In the genomic region with DNA sequence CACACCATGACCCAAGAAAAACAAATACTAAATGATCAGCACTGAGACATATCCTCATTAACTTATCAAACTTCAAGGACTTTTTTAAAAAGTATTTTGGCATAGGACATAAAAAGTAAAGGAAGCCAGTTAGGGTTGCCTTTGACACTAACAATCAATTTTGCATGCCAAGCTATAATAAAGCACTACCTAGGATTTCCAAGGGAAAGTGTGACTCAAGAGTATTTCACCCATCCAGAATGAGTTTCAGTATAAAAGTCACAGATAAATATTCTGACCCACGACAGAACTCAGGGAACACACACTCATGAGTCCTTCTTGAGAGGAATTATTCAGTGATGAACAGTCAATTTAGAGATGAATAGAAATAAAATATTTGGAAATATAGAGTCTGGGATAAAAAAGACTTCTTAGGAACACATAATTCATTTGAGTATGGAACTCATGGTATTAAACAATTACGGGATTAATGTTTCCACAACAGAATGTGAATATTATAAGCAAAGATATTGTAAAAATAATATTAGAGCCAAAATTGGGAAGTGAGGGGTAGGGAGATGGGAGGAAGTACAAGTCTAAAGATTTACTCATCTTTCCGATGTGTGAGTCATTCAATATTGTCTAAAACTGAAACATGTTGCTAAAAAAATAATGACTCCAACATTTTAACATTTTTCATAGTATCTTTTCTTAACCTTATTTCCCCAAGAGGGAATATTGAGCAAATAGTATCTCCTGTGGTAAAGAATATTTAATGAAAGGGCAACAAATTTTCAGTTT, we compare ENCODE assay signal across 14 cellular contexts.
DNase-seq lines count a peak whose midpoint lies in the region; ATAC-seq and TF ChIP-seq lines count a peak whose summit lies in the region.
"Had no signal": no experiment of that assay in that cellular context is flagged by ENCODE, and none has a peak within 500 bp of the region (broad histone marks: within the 10 kb centered on the region; RNA-seq: fewer than 3 reads in every experiment).

No MANE protein-coding gene starts in this region.

- H3K4me1 Mint-ChIP-seq in CD14-positive monocyte = peaks cover 36% of the 10 kb centered on the region
- H3K4me1 Mint-ChIP-seq in naive thymus-derived CD8-positive, alpha-beta T cell = no peaks in the 10 kb centered on the region
- H3K4me1 Mint-ChIP-seq: activated naive CD4-positive, alpha-beta T cell treated with anti-CD3 and anti-CD28 coated beads, Interleukin-2, amount 50 U/mL, for 24 hours; memory B cell; stimulated activated memory B cell treated with anti-CD40 and anti-IgM and Interleukin-4, amounts not matched to agents 10 μg/mL and 1 μg/mL and 100 μg/mL, for 72 hours had no signal

- H3K27me3 ChIP-seq in left lung = no peaks in the 10 kb centered on the region
- H3K27me3 ChIP-seq: BE2C had no signal

- no peaks in the 10 kb centered on the region for H3K4me1 ChIP-seq in left lung
- H3K4me1 ChIP-seq: BE2C had no signal

- peaks cover 0 to 2% of the 10 kb centered on the region in 2 donors for H3K36me3 Mint-ChIP-seq in CD14-positive monocyte
- no peaks in the 10 kb centered on the region for H3K36me3 Mint-ChIP-seq in naive thymus-derived CD8-positive, alpha-beta T cell
- H3K36me3 Mint-ChIP-seq: activated naive CD4-positive, alpha-beta T cell treated with anti-CD3 and anti-CD28 coated beads, Interleukin-2, amount 50 U/mL, for 24 hours; memory B cell; stimulated activated memory B cell treated with anti-CD40 and anti-IgM and Interleukin-4, amounts not matched to agents 10 μg/mL and 1 μg/mL and 100 μg/mL, for 72 hours had no signal

- H3K36me3 ChIP-seq in left lung = no peaks in the 10 kb centered on the region
- H3K36me3 ChIP-seq: BE2C had no signal

- peak overlapping the region in 1 of 2 donors; percentile 63 for H3K27ac ChIP-seq in left lung

- H3K27ac Mint-ChIP-seq in CD14-positive monocyte = peak overlapping the region; percentile 69 to 90 (median 87)
- H3K27ac Mint-ChIP-seq in naive thymus-derived CD8-positive, alpha-beta T cell = no peak overlapping the region
- H3K27ac Mint-ChIP-seq: activated naive CD4-positive, alpha-beta T cell treated with anti-CD3 and anti-CD28 coated beads, Interleukin-2, amount 50 U/mL, for 24 hours; memory B cell; stimulated activated memory B cell treated with anti-CD40 and anti-IgM and Interleukin-4, amounts not matched to agents 10 μg/mL and 1 μg/mL and 100 μg/mL, for 72 hours had no signal

- H3K4me3 ChIP-seq in cardiac fibroblast (replicated peaks in 1 of 2; ENCODE audit: low read depth in 2 of 2, low read length in 2 of 2) (no peak overlapping the region), left lung (no peak overlapping the region)

- ATAC-seq in left lung = peak; percentile 57
- no peak for ATAC-seq in HG03520 (IDR thresholded peaks at IDR 0.05; ENCODE audit: unreplicated experiment)
- no peak for ATAC-seq in naive thymus-derived CD8-positive, alpha-beta T cell
- ATAC-seq: stimulated activated memory B cell treated with anti-CD40 and anti-IgM and Interleukin-4, amounts not matched to agents 10 μg/mL and 1 μg/mL and 100 μg/mL, for 72 hours had no signal

- in situ Hi-C loops in ACHN (cut with HindIII; ENCODE audit: low pct_ligation_motif_present, low pct_unique_long_range_greater_than_20kb, low sequenced_read_pairs) = no loop called here

- peak overlapping the region in 1 of 2 donors; percentile 16 for H3K4me3 Mint-ChIP-seq in CD14-positive monocyte
- no peak overlapping the region for H3K4me3 Mint-ChIP-seq in naive thymus-derived CD8-positive, alpha-beta T cell
- H3K4me3 Mint-ChIP-seq: activated naive CD4-positive, alpha-beta T cell treated with anti-CD3 and anti-CD28 coated beads, Interleukin-2, amount 50 U/mL, for 24 hours; memory B cell; stimulated activated memory B cell treated with anti-CD40 and anti-IgM and Interleukin-4, amounts not matched to agents 10 μg/mL and 1 μg/mL and 100 μg/mL, for 72 hours had no signal

- TF ChIP-seq CTCF in CD14-positive monocyte (IDR thresholded peaks at IDR 0.05) = no peak
- TF ChIP-seq CTCF in cardiac fibroblast (IDR thresholded peaks at IDR 0.05; ENCODE audit: low read depth, low read length) = no peak
- no peak for TF ChIP-seq CTCF in left lung (IDR thresholded peaks at IDR 0.05)

- intact Hi-C loops in CD14-positive monocyte (cut with micrococcal nuclease) (no loop called here), left lung (cut with DNase I) (no loop called here)

- no peaks in the 10 kb centered on the region for H3K9me3 ChIP-seq in left lung
- H3K9me3 ChIP-seq: BE2C had no signal

- POLR2A ChIA-PET in naive thymus-derived CD8-positive, alpha-beta T cell (lab: Charles Lee) = no interaction called here

- H3K27me3 Mint-ChIP-seq in CD14-positive monocyte (ENCODE audit: low read depth in 3 of 3) = no peaks in the 10 kb centered on the region
- peaks cover 4 to 16% (median 6%) of the 10 kb centered on the region in 5 donors for H3K27me3 Mint-ChIP-seq in naive thymus-derived CD8-positive, alpha-beta T cell
- H3K27me3 Mint-ChIP-seq: memory B cell; stimulated activated memory B cell treated with anti-CD40 and anti-IgM and Interleukin-4, amounts not matched to agents 10 μg/mL and 1 μg/mL and 100 μg/mL, for 72 hours had no signal

- DNase-seq in CD14-positive monocyte (ENCODE audit: low spot score) (no peak), NOMO-1 (lab: John Stamatoyannopoulos, UW; ENCODE audit: unreplicated experiment in 2 of 2) (peak; percentile 60 to 65), cardiac fibroblast (ENCODE audit: low read depth in 2 of 2) (peak; percentile 39 to 84), left lung (no peak), ACHN (no peak), COLO668 (lab: John Stamatoyannopoulos, UW; ENCODE audit: unreplicated experiment) (no peak)
- DNase-seq in naive thymus-derived CD8-positive, alpha-beta T cell = no peak
- DNase-seq: BE2C, GDM1, NCI-H2171 treated with DMSO at 0.1 percent for 48 hours had no signal

- H3K9me3 Mint-ChIP-seq in CD14-positive monocyte = peaks cover 0 to 4% (median 1%) of the 10 kb centered on the region in 7 donors
- H3K9me3 Mint-ChIP-seq in naive thymus-derived CD8-positive, alpha-beta T cell = peaks cover 0 to 1% (median 0%) of the 10 kb centered on the region in 9 donors
- H3K9me3 Mint-ChIP-seq: activated naive CD4-positive, alpha-beta T cell treated with anti-CD3 and anti-CD28 coated beads, Interleukin-2, amount 50 U/mL, for 24 hours had no signal

Comparison
In these comparisons a context has a peak if more than half of its experiments do, and no peak if none do; other contexts are left out.
1. DNase-seq: peak in NOMO-1 (2 of 2) and cardiac fibroblast (2 of 2); none in CD14-positive monocyte (single experiment), left lung (0 of 2), ACHN (single experiment), COLO668 (single experiment) and naive thymus-derived CD8-positive, alpha-beta T cell (0 of 10).
2. H3K27ac Mint-ChIP-seq: peak in CD14-positive monocyte (7 of 7); none in naive thymus-derived CD8-positive, alpha-beta T cell (0 of 10).